In genomic region chr2:8303322-8303832, GRCh38 we compare ENCODE assay signal across 1 cellular context.
TF ChIP-seq lines count a peak whose summit lies in the region.

No MANE protein-coding gene starts in this region.

TF ChIP-seq in GM23338, 12 proteins besides CTCF, POLR2A, EP300 and RAD21 (continued from another document):
- TF ChIP-seq REST (IDR thresholded peaks at IDR 0.05; ENCODE audit: unreplicated experiment) (no peak), STAT1 (IDR thresholded peaks at IDR 0.05; ENCODE audit: unreplicated experiment) (no peak), JUNB (IDR thresholded peaks at IDR 0.05; ENCODE audit: unreplicated experiment) (no peak), CREB1 (CRISPR knock-in tag; IDR thresholded peaks at IDR 0.05; ENCODE audit: low read depth) (no peak), ZNF114 (CRISPR knock-in tag; IDR thresholded peaks at IDR 0.05) (no peak), POLR2AphosphoS5 (IDR thresholded peaks at IDR 0.05; ENCODE audit: low read depth) (no peak), EZH2 (IDR thresholded peaks at IDR 0.05; ENCODE audit: low read depth, unreplicated experiment) (no peak), EZH2phosphoT487 (IDR thresholded peaks at IDR 0.05; ENCODE audit: unreplicated experiment) (no peak)
TF ChIP-seq in GM23338: peak in this region for 0.
